ENCODE assay signal across 1 cellular context in the genomic region with DNA sequence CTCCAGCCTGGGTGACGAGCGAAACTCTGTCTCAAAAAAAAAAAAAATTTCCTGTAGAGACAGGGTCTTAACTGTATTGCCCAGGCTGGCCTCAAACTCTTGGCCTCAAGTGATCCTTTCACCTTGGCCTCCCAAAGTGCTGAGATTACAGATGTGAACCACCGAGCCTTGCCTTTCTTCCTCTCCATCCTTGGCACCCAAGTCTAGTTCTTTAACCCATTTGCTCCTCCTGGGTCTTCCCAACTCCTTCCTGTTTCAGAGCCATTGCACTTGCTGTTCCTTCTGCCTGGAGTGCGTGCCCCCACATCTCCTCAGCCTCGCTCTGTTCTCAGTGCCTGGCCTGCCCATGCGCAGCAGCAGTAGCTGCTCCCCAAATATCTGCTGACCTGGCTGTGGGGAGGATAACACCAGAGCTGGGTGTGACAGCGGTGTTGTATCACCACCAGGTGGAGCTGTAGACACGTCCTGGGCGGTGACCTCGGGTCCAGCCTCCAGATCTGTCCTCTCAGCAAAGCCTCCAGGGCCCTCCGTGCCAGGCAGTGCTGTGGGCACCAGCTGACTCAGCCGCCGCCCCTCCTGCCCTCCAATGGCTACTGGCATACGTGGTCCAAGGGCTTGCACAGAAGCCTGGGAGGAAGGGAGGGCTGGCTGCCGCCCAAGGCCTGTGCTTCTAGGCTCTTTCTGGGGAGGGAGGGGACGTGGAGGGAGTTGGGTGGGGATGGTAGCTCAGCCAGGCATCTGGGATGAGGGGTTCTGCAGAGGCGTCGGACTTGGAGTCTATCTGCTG.
TF ChIP-seq lines count a peak whose summit lies in the region.

No MANE protein-coding gene starts in this region.

TF ChIP-seq in HEK293, 187 proteins besides CTCF, POLR2A, EP300 and RAD21 (continued from another document):
- TF ChIP-seq ZNF639 (tag by site-specific recombination; IDR thresholded peaks at IDR 0.05) (0 out of 2 replicates have a peak, but pooled peaks have one; percentile 32), BCL11A (tag by site-specific recombination; IDR thresholded peaks at IDR 0.05; ENCODE audit: low read depth) (0 out of 2 replicates have a peak, but pooled peaks have one; percentile 66), ZNF621 (tag by site-specific recombination; IDR thresholded peaks at IDR 0.05) (no peak), BCL11B (tag by site-specific recombination; IDR thresholded peaks at IDR 0.05; ENCODE audit: low read depth) (peak; percentile 79; the same call in 1 of the 2 replicates), ZNF335 (tag by site-specific recombination; conservative IDR thresholded peaks at IDR 0.05) (peak; percentile 97)
- TF ChIP-seq, protein P1, sequence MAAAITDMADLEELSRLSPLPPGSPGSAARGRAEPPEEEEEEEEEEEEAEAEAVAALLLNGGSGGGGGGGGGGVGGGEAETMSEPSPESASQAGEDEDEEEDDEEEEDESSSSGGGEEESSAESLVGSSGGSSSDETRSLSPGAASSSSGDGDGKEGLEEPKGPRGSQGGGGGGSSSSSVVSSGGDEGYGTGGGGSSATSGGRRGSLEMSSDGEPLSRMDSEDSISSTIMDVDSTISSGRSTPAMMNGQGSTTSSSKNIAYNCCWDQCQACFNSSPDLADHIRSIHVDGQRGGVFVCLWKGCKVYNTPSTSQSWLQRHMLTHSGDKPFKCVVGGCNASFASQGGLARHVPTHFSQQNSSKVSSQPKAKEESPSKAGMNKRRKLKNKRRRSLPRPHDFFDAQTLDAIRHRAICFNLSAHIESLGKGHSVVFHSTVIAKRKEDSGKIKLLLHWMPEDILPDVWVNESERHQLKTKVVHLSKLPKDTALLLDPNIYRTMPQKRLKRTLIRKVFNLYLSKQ (tag by site-specific recombination; IDR thresholded peaks at IDR 0.05; ENCODE audit: borderline replicate concordance): no peak
